ENCODE assay signal across 8 cellular contexts in genomic region chr5:90474235-90475107, GRCh38. TPM values are rescaled to one million over a fixed set of nuclear protein-coding genes. Genes with fewer than 3 reads are reported as not detected.
DNase-seq lines count a peak whose midpoint lies in the region; ATAC-seq and TF ChIP-seq lines count a peak whose summit lies in the region.

Gene MBLAC2, minus strand, starts transcription at chr5:90474771. Its CDS starts 479 bp downstream, at chr5:90474292.
Gene POLR3G, plus strand, starts transcription at chr5:90474864. Its CDS starts 10,704 bp downstream, at chr5:90485568.

- H3K4me3 ChIP-seq in BJ (ENCODE audit: low read depth, low read length) (peak within 1 kb of the TSS; percentile 74), colonic mucosa (peak within 1 kb of the TSS; percentile 63)

- peak; percentile 90 for ATAC-seq in HG03432 (IDR thresholded peaks at IDR 0.05; ENCODE audit: unreplicated experiment)

- no peaks in the 10 kb centered on the region for H3K9me3 ChIP-seq in colonic mucosa

- H3K27me3 ChIP-seq in BJ (ENCODE audit: control insufficient read depth, insufficient read depth, low read length) (no peaks in the 10 kb centered on the region), colonic mucosa (no peaks in the 10 kb centered on the region)

- H3K4me1 ChIP-seq in colonic mucosa, result no peaks in the 10 kb centered on the region

- CTCF ChIA-PET in BJ (lab: Yijun Ruan, JAX), result interaction anchor here (1.0 to 1.6 kb wide), 6 partner anchors 8 to 65 kb away, joined by 3 to 4 read pairs (median 3); partner anchors contain the start of gene CETN3

- TF ChIP-seq POLR2A in GM19193 (IDR thresholded peaks at IDR 0.05; ENCODE audit: extremely low read depth, insufficient read depth, insufficient read length), result peak; percentile 92

- TF ChIP-seq CTCF in BJ (IDR thresholded peaks at IDR 0.05; ENCODE audit: insufficient read depth, low read depth, low read length) (peak; percentile 69), colonic mucosa (IDR thresholded peaks at IDR 0.05) (peak; percentile 34)

- DNase-seq in BJ (ENCODE audit: low read depth), result peak; percentile 34
- DNase-seq in NCI-H510A treated with DMSO at 0.1 percent for 48 hours (lab: John Stamatoyannopoulos, UW), result peak; percentile 70
- DNase-seq in activated CD4-positive, alpha-beta T cell treated with anti-CD3 and anti-CD28 coated beads for 4 hours, result peak; percentile 93 to 94
- DNase-seq in colonic mucosa, result peak; percentile 96
- DNase-seq in left kidney (ENCODE audit: low read depth, low spot score), result peak; percentile 97
- peak; percentile 94 for DNase-seq in stimulated activated CD4-positive, alpha-beta T cell treated with anti-CD3 and anti-CD28 coated beads, Interleukin-1b, Interleukin-23, amount 100 ng/mL, for 48 hours

- no peaks in the 10 kb centered on the region for H3K36me3 ChIP-seq in BJ (ENCODE audit: control insufficient read depth, insufficient read depth, low read length)
- no peaks in the 10 kb centered on the region for H3K36me3 ChIP-seq in colonic mucosa

- POLR2A ChIA-PET in BJ (lab: Charles Lee), result no interaction called here

- peak within 1 kb of the TSS; percentile 67 to 75 for H3K9ac ChIP-seq in colonic mucosa (ENCODE audit: low read depth in 2 of 2, low read length in 2 of 2)

- intact Hi-C loops in colonic mucosa (cut with DNase I), result loop anchor here (5.0 kb wide), 2 partner anchors 53 to 62 kb away; partner anchors contain the start of gene LYSMD3

- peak within 1 kb of the TSS; percentile 93 for H3K27ac ChIP-seq in colonic mucosa

RNA-seq across cellular contexts. Expression of gene MBLAC2, which starts in this region (rescaled TPM):
- polyA plus RNA-seq in BJ (2011; rRNA removed), result 1.7 and 2.7 TPM in 2 replicates
- 1.8 and 2.0 TPM in 2 replicates for polyA minus RNA-seq in BJ (2011; rRNA and poly(A)+ RNA removed)
- total RNA-seq in colonic mucosa, result 1 to 10 TPM; 3.2 to 3.3 TPM

RNA-seq across cellular contexts. Expression of gene POLR3G, which starts in this region (rescaled TPM):
- 0.87 and 2.2 TPM in 2 replicates for polyA plus RNA-seq in BJ (2011; rRNA removed)
- 0.82 and 2.1 TPM in 2 replicates for polyA minus RNA-seq in BJ (2011; rRNA and poly(A)+ RNA removed)
- 1 to 10 TPM; 1.7 to 4.0 TPM for total RNA-seq in colonic mucosa

Comparison
In these comparisons a context has a peak if more than half of its experiments do, and no peak if none do; other contexts are left out.
1. Peak in every context shown above with its lines: DNase-seq, ATAC-seq, H3K4me3 ChIP-seq and H3K27ac ChIP-seq.
2. DNase-seq: peak in every context shown above with its lines; median percentile 97 in left kidney; 96 in colonic mucosa; 94 in stimulated activated CD4-positive, alpha-beta T cell treated with anti-CD3 and anti-CD28 coated beads, Interleukin-1b, Interleukin-23, amount 100 ng/mL, for 48 hours; 94 in activated CD4-positive, alpha-beta T cell treated with anti-CD3 and anti-CD28 coated beads for 4 hours; 70 in NCI-H510A treated with DMSO at 0.1 percent for 48 hours; 34 in BJ.